ENCODE assay signal across 15 cellular contexts in genomic region chr2:177058747-177059146, GRCh38.
A peak's percentile ranks its signal among the peaks of the same experiment; 100 is the strongest.
DNase-seq lines count a peak whose midpoint lies in the region; ATAC-seq and TF ChIP-seq lines count a peak whose summit lies in the region.
"Had no signal": no experiment of that assay in that cellular context is flagged by ENCODE, and none has a peak within 500 bp of the region (broad histone marks: within the 10 kb centered on the region; RNA-seq: fewer than 3 reads in every experiment).

No MANE protein-coding gene starts in this region.

- H3K4me3 ChIP-seq in ACC112 (ENCODE audit: low read depth, low read length) (no peak overlapping the region), stomach (no peak overlapping the region)
- H3K4me3 ChIP-seq: A549, cardiac muscle cell, SJSA1, upper lobe of right lung had no signal

- DNase-seq in GM19238 (ENCODE audit: insufficient read length, low spot score) (peak; percentile 5), Kasumi-1 (lab: John Stamatoyannopoulos, UW) (no peak), HuH-7.5 (ENCODE audit: low spot score) (no peak), stomach (no peak)
- no peak for DNase-seq in activated CD4-positive, alpha-beta T cell treated with anti-CD3 and anti-CD28 coated beads, Interleukin-2, amount 50 U/mL, for 4 hours
- DNase-seq: glutamatergic neuron, kidney, NCI-H2029, upper lobe of right lung had no signal

- no peaks in the 10 kb centered on the region for H3K9me3 ChIP-seq in stomach
- H3K9me3 ChIP-seq: A549, SJSA1, upper lobe of right lung had no signal

- peak overlapping the region; percentile 33 for H2AFZ ChIP-seq in ACC112 (ENCODE audit: low read length, unreplicated experiment)

- intact Hi-C loops in stomach (cut with DNase I; ENCODE audit: low total_unique reads), result no loop called here

- ATAC-seq in HG02571 (IDR thresholded peaks at IDR 0.05; ENCODE audit: unreplicated experiment) (peak; percentile 73), HG03354 (IDR thresholded peaks at IDR 0.05; ENCODE audit: poor library complexity, severe bottlenecking, unreplicated experiment) (peak; percentile 72)
- ATAC-seq: A549, upper lobe of right lung had no signal

- H3K27me3 ChIP-seq in ACC112 (ENCODE audit: insufficient read depth, low read length) (no peaks in the 10 kb centered on the region), stomach (no peaks in the 10 kb centered on the region)
- H3K27me3 ChIP-seq: cardiac muscle cell, SJSA1, upper lobe of right lung had no signal

- TF ChIP-seq EP300 in stomach (IDR thresholded peaks at IDR 0.05), result no peak

- no peaks in the 10 kb centered on the region for H3K79me2 ChIP-seq in ACC112 (ENCODE audit: control insufficient read depth, insufficient read depth, low read length, unreplicated experiment)

- H3K27ac ChIP-seq in ACC112 (ENCODE audit: low read depth, low read length), result no peak overlapping the region
- H3K27ac ChIP-seq in stomach, result no peak overlapping the region
- H3K27ac ChIP-seq: A549, cardiac muscle cell, SJSA1, upper lobe of right lung had no signal

- TF ChIP-seq POLR2A in stomach (IDR thresholded peaks at IDR 0.05), result no peak

- TF ChIP-seq CTCF in stomach (IDR thresholded peaks at IDR 0.05), result no peak

- no peaks in the 10 kb centered on the region for H3K4me1 ChIP-seq in ACC112 (ENCODE audit: control insufficient read depth, insufficient read depth, low read length, unreplicated experiment)
- peaks cover 0 to 9% (median 0%) of the 10 kb centered on the region in 4 donors for H3K4me1 ChIP-seq in stomach
- H3K4me1 ChIP-seq: A549, SJSA1, upper lobe of right lung had no signal

- H3K36me3 ChIP-seq in ACC112 (ENCODE audit: insufficient read depth, low read length) (no peaks in the 10 kb centered on the region), stomach (no peaks in the 10 kb centered on the region)
- H3K36me3 ChIP-seq: cardiac muscle cell, SJSA1, upper lobe of right lung had no signal
